In the genomic region with DNA sequence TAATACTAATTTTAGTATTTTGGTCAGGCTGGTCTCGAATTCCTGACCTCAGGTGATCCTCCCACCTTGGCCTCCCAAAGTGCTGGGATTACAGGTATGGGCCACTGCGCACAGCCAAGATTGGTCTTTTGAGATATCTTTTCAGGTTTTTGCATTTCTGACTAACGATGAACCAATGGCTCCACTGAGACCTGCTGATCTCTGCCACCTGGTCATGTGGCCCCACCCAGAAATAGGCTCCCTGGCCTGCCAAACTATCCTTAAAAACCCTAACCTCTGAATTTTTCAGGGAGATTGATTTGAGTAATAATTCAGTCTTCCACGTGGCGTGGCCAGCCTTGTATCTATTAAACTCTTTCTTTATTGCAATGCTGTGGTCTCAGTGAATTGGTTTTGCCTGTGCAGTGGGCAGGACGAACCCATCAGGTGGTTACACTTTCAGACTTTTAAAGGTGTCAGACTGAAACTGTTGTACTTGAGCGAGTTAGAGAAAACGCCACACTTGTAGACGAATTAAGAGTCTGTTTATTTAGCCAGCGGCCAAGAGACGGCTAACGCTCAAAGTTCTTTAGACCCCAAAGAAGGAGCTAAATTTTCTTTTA, we compare ENCODE assay signal across 12 cellular contexts.
DNase-seq lines count a peak whose midpoint lies in the region; ATAC-seq lines count a peak whose summit lies in the region.
"Had no signal": no experiment of that assay in that cellular context is flagged by ENCODE, and none has a peak within 500 bp of the region (broad histone marks: within the 10 kb centered on the region; RNA-seq: fewer than 3 reads in every experiment).

No MANE protein-coding gene starts in this region.

- H3K27me3 ChIP-seq in iPS DF 6.9 (ENCODE audit: control insufficient read depth, insufficient read depth, low read length) (no peaks in the 10 kb centered on the region), SJCRH30 (0 out of 2 replicates have a peak, but pooled peaks cover 4% of the 10 kb centered on the region)

- H3K27ac ChIP-seq in iPS DF 6.9 (ENCODE audit: low read length) (peak overlapping the region; percentile 89), SJCRH30 (no peak overlapping the region)

- H3K4me1 ChIP-seq in iPS DF 6.9 (ENCODE audit: control insufficient read depth, insufficient read depth, low read length) (peaks cover 7% of the 10 kb centered on the region; the same call in 1 of the 2 replicates), SJCRH30 (no peaks in the 10 kb centered on the region)

- DNase-seq in iPS DF 6.9 (ENCODE audit: low read depth, low spot score) = no peak
- DNase-seq in putamen (ENCODE audit: low spot score) = no peak
- no peak for DNase-seq in kidney glomerular epithelial cell (lab: John Stamatoyannopoulos, UW)
- no peak for DNase-seq in NCI-H226
- no peak for DNase-seq in SJCRH30
- DNase-seq: CD4-positive, CD25-positive, alpha-beta regulatory T cell; glutamatergic neuron; NCI-H1436 treated with DMSO at 0.1 percent for 48 hours had no signal

- no CpG with 5 or more reads among the region's 12 CpGs for WGBS in iPS DF 6.9 (ENCODE audit: insufficient coverage, insufficient read length)

- H3K4me3 ChIP-seq in iPS DF 6.9 (ENCODE audit: low read length) = no peak overlapping the region
- no peak overlapping the region for H3K4me3 ChIP-seq in SJCRH30

- no peaks in the 10 kb centered on the region for H3K36me3 ChIP-seq in iPS DF 6.9 (ENCODE audit: control insufficient read depth, insufficient read depth, low read length)
- no peaks in the 10 kb centered on the region for H3K36me3 ChIP-seq in SJCRH30

- H3K9me3 ChIP-seq in iPS DF 6.9 (ENCODE audit: control insufficient read depth, insufficient read depth, low read length) = peaks cover 1% of the 10 kb centered on the region; the same call in 1 of the 2 replicates
- H3K9me3 ChIP-seq in SJCRH30 (replicated peaks) = no peaks in the 10 kb centered on the region

- peak; percentile 92 for ATAC-seq in GM18867 (IDR thresholded peaks at IDR 0.05; ENCODE audit: unreplicated experiment)
- ATAC-seq in GM21717 (IDR thresholded peaks at IDR 0.05; ENCODE audit: unreplicated experiment) = peak; percentile 70
- ATAC-seq in HG03196 (IDR thresholded peaks at IDR 0.05; ENCODE audit: unreplicated experiment) = peak; percentile 59
- ATAC-seq: Panc1 had no signal
